33 cellular contexts compared by ENCODE assay signal in the genomic region with DNA sequence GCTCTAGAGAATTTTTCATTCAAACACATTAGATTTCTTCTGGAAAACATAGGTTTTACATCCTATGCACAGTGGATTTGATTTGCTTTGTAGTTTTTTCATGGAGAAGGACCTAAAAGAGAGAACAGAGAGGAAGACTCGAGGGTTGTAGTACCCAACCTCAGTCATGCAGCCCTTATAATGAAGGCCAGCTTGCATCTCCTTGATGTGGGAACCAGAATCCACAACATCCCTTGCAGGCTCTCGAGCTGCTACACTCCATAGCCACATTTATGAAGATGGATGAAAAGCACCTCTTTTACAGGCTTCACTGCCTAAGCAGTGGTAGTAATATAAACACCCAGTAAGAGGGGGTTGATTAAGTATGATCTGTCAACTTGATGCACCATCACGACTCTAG. TPM values are rescaled to one million over a fixed set of nuclear protein-coding genes. Genes with fewer than 3 reads are reported as not detected.
"Had no signal": no experiment of that assay in that cellular context is flagged by ENCODE, and none has a peak within 500 bp of the region (broad histone marks: within the 10 kb centered on the region; RNA-seq: fewer than 3 reads in every experiment).

No MANE protein-coding gene starts in this region.

- ATAC-seq: esophagus mucosa; left cardiac atrium; left lung; naive thymus-derived CD4-positive, alpha-beta T cell; sciatic nerve; stimulated activated effector memory CD8-positive, alpha-beta T cell treated with anti-CD3 and anti-CD28 coated beads, Interleukin-12 subunit alpha, Interleukin-12 subunit beta, amount 100 ng/mL, for 72 hours had no signal

- H3K9me3 ChIP-seq: colonic mucosa, prostate gland, thoracic aorta, upper lobe of left lung had no signal

- H3K27me3 ChIP-seq: colonic mucosa, left lung, right atrium auricular region, tibial nerve, upper lobe of left lung had no signal

- H3K4me1 Mint-ChIP-seq: endodermal cell; nephron progenitor cell; stimulated activated effector memory CD8-positive, alpha-beta T cell treated with anti-CD3 and anti-CD28 coated beads, Interleukin-12 subunit alpha, Interleukin-12 subunit beta, amount 100 ng/mL, for 72 hours had no signal

- H3K27ac Mint-ChIP-seq: dendritic cell treated with granulocyte-macrophage colony-stimulating factor and Interleukin-4, amounts not matched to agents 40 ng/mL and 50 ng/mL, for 4 days; endodermal cell; naive thymus-derived CD4-positive, alpha-beta T cell; nephron progenitor cell; stimulated activated effector memory CD8-positive, alpha-beta T cell treated with anti-CD3 and anti-CD28 coated beads, Interleukin-12 subunit alpha, Interleukin-12 subunit beta, amount 100 ng/mL, for 72 hours had no signal

- H3K4me1 ChIP-seq: colonic mucosa, left lung, prostate gland, right atrium auricular region, tibial nerve, upper lobe of left lung had no signal

- H3K4me3 ChIP-seq: colonic mucosa, left lung, prostate gland, right atrium auricular region, thoracic aorta, tibial nerve, upper lobe of left lung had no signal

- H3K36me3 ChIP-seq: colonic mucosa, left lung, prostate gland, right atrium auricular region, thoracic aorta, tibial nerve, upper lobe of left lung had no signal

- H3K27ac ChIP-seq: colonic mucosa, epithelial cell of prostate, left lung, prostate gland, right atrium auricular region, thoracic aorta, tibial nerve, upper lobe of left lung had no signal

- DNase-seq: colonic mucosa; effector CD8-positive, alpha-beta T cell; endodermal cell; head of caudate nucleus; left cardiac atrium; left lung; mesendoderm; midbrain; naive thymus-derived CD4-positive, alpha-beta T cell; nephron progenitor cell; nucleus accumbens; stimulated activated CD4-positive, alpha-beta T cell treated with anti-CD3 and anti-CD28 coated beads, Interleukin-2, amount 100 ng/mL, for 24 hours; stimulated activated CD4-positive, alpha-beta T cell treated with anti-CD3 and anti-CD28 coated beads, Interleukin-4, amount 100 ng/mL, for 24 hours; stimulated activated naive CD4-positive, alpha-beta T cell treated with Interleukin-2 at 50 U/mL for 16 hours; upper lobe of left lung had no signal

- H3K4me3 Mint-ChIP-seq: dendritic cell treated with granulocyte-macrophage colony-stimulating factor and Interleukin-4, amounts not matched to agents 40 ng/mL and 50 ng/mL, for 4 days; endodermal cell; naive thymus-derived CD4-positive, alpha-beta T cell; nephron progenitor cell; stimulated activated effector memory CD8-positive, alpha-beta T cell treated with anti-CD3 and anti-CD28 coated beads, Interleukin-12 subunit alpha, Interleukin-12 subunit beta, amount 100 ng/mL, for 72 hours had no signal

- H3K36me3 Mint-ChIP-seq: stimulated activated effector memory CD8-positive, alpha-beta T cell treated with anti-CD3 and anti-CD28 coated beads, Interleukin-12 subunit alpha, Interleukin-12 subunit beta, amount 100 ng/mL, for 72 hours had no signal

- H3K27me3 Mint-ChIP-seq: dendritic cell treated with granulocyte-macrophage colony-stimulating factor and Interleukin-4, amounts not matched to agents 40 ng/mL and 50 ng/mL, for 4 days had no signal

RNA-seq across cellular contexts. Expression of a gene that starts 9.5 kb away (rescaled TPM):
- total RNA-seq: chondrocyte, colonic mucosa, endodermal cell, esophagus mucosa, fibroblast of villous mesenchyme, frontal cortex, kidney epithelial cell, left cardiac atrium, left lung, lower leg skin, lung microvascular endothelial cell, mucosa of gallbladder, osteocyte, prostate gland, right atrium auricular region, sciatic nerve, skeletal muscle tissue, thoracic aorta, upper lobe of left lung had no signal

RNA-seq across cellular contexts. Expression of a gene that starts 23.7 kb away (rescaled TPM):
- total RNA-seq: chondrocyte; colonic mucosa; endodermal cell; esophagus mucosa; fibroblast of villous mesenchyme; frontal cortex; kidney epithelial cell; left cardiac atrium; left lung; lower leg skin; lung microvascular endothelial cell; mucosa of gallbladder; naive thymus-derived CD4-positive, alpha-beta T cell; osteocyte; prostate gland; right atrium auricular region; sciatic nerve; skeletal muscle tissue; thoracic aorta; upper lobe of left lung had no signal

RNA-seq across cellular contexts. Expression of a gene that starts 44.9 kb away (rescaled TPM):
- total RNA-seq: chondrocyte; colonic mucosa; endodermal cell; esophagus mucosa; fibroblast of villous mesenchyme; frontal cortex; kidney epithelial cell; left cardiac atrium; left lung; lower leg skin; lung microvascular endothelial cell; mucosa of gallbladder; naive thymus-derived CD4-positive, alpha-beta T cell; osteocyte; prostate gland; right atrium auricular region; sciatic nerve; skeletal muscle tissue; thoracic aorta; tibial nerve; upper lobe of left lung had no signal

RNA-seq across cellular contexts. Expression of a gene that starts 56.3 kb away (rescaled TPM):
- total RNA-seq: chondrocyte, colonic mucosa, endodermal cell, esophagus mucosa, fibroblast of villous mesenchyme, frontal cortex, kidney epithelial cell, left cardiac atrium, lower leg skin, lung microvascular endothelial cell, mucosa of gallbladder, osteocyte, prostate gland, right atrium auricular region, sciatic nerve, skeletal muscle tissue, thoracic aorta, tibial nerve, upper lobe of left lung had no signal
